ENCODE assay signal across 1 cellular context in genomic region chr3:114299925-114300624, GRCh38.
TF ChIP-seq lines count a peak whose summit lies in the region.

No MANE protein-coding gene starts in this region.

TF ChIP-seq in HepG2, 621 proteins besides CTCF, POLR2A, EP300 and RAD21 (continued from another document):
- TF ChIP-seq PPARG (CRISPR knock-in tag; conservative IDR thresholded peaks at IDR 0.05) (no peak), ZNF281 (CRISPR knock-in tag; IDR thresholded peaks at IDR 0.05; ENCODE audit: borderline replicate concordance) (no peak), ZNF570 (CRISPR knock-in tag; IDR thresholded peaks at IDR 0.05; ENCODE audit: borderline replicate concordance) (no peak)
